ENCODE assay signal across 1 cellular context in the genomic region with DNA sequence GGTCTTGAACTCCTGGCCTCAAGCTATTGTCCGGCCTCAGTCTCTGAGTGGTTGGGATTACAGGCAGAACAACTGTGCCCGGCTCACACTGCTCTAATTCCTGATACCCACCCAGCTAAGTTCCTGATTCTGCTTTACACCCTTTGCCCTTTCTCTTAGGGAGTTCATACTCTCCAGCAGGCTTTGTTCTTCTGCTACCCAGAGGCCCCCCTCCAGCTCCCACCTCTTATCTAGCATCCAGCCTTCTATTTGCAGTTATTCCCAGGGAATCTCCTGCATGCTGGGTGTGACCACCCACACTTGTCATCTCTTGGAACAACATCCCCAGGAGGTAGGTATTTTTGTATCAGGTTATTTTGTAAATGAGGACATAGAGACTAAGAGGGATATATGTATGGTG.
TF ChIP-seq lines count a peak whose summit lies in the region.

No MANE protein-coding gene starts in this region.

TF ChIP-seq in H1, 55 proteins besides CTCF, POLR2A, EP300 and RAD21:
- TF ChIP-seq HDAC6 (IDR thresholded peaks at IDR 0.05; ENCODE audit: low read depth, low read length) (no peak), TAF7 (optimal IDR thresholded peaks at IDR 0.05; ENCODE audit: borderline replicate concordance, low read depth, low read length) (no peak)
- TF ChIP-seq, protein P1, sequence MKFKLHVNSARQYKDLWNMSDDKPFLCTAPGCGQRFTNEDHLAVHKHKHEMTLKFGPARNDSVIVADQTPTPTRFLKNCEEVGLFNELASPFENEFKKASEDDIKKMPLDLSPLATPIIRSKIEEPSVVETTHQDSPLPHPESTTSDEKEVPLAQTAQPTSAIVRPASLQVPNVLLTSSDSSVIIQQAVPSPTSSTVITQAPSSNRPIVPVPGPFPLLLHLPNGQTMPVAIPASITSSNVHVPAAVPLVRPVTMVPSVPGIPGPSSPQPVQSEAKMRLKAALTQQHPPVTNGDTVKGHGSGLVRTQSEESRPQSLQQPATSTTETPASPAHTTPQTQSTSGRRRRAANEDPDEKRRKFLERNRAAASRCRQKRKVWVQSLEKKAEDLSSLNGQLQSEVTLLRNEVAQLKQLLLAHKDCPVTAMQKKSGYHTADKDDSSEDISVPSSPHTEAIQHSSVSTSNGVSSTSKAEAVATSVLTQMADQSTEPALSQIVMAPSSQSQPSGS (IDR thresholded peaks at IDR 0.05; ENCODE audit: low read length): no peak
TF ChIP-seq in H1: peak in this region for 0.
